8 cellular contexts compared by ENCODE assay signal in the genomic region with DNA sequence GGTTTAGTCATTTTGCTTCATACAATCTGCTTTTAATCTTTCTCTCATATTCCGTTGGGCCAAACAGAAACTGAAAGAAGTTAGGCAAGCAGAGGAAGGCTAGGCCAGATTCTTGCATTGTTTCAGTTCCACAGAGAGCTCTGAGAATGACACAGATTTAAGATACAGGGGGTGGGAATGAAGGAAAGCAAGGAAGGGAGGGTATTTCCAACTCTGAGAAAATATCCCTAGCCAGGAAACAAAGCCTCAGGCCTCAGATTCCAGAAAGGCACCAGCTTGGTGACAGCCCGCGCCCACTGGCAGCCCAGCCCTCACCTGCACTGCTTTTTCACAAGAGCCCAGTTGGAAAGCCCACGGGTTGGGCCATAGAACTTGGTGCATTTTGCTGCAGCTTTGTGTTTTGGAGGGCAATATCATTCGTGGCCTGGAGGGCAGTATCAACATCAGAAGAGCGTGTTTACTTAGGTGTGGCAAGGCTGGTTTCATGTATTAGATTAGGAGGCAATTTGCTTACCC.
DNase-seq lines count a peak whose midpoint lies in the region; ATAC-seq and TF ChIP-seq lines count a peak whose summit lies in the region.

No MANE protein-coding gene starts in this region.

- ATAC-seq in GM18517 (IDR thresholded peaks at IDR 0.05; ENCODE audit: unreplicated experiment), result peak; percentile 76
- peak; percentile 55 for ATAC-seq in HG03039 (IDR thresholded peaks at IDR 0.05; ENCODE audit: unreplicated experiment)
- peak; percentile 76 for ATAC-seq in upper lobe of right lung

- H3K36me3 Mint-ChIP-seq in activated CD4-positive, alpha-beta memory T cell treated with anti-CD3 and anti-CD28 coated beads, Interleukin-2, amount 10 ng/mL, durations not matched to agents 7 days and 5 days (ENCODE audit: low read depth), result no peaks in the 10 kb centered on the region

- peaks cover 47% of the 10 kb centered on the region for H3K4me1 Mint-ChIP-seq in activated CD4-positive, alpha-beta memory T cell treated with anti-CD3 and anti-CD28 coated beads, Interleukin-2, amount 10 ng/mL, durations not matched to agents 7 days and 5 days

- H3K4me3 ChIP-seq in ACC112 (ENCODE audit: low read depth, low read length) (peak overlapping the region; percentile 18; the same call in 1 of the 2 replicates), upper lobe of right lung (peak overlapping the region; percentile 1), HAP-1 (no peak overlapping the region)

- no peaks in the 10 kb centered on the region for H3K79me2 ChIP-seq in ACC112 (ENCODE audit: control insufficient read depth, insufficient read depth, low read length, unreplicated experiment)

- DNase-seq in activated CD4-positive, alpha-beta memory T cell treated with anti-CD3 and anti-CD28 coated beads, Interleukin-2, amount 10 ng/mL, durations not matched to agents 7 days and 5 days, result peak; percentile 20
- DNase-seq in iris pigment epithelial cell (ENCODE audit: low read depth) (peak; percentile 86), upper lobe of right lung (no peak), HAP-1 (ENCODE audit: low spot score in 2 of 2) (no peak), DMS79 treated with DMSO at 0.1 percent for 48 hours (lab: John Stamatoyannopoulos, UW) (no peak)

- H2AFZ ChIP-seq in ACC112 (ENCODE audit: low read length, unreplicated experiment), result peak overlapping the region; percentile 85

- peak overlapping the region; percentile 61 for H3K4me3 Mint-ChIP-seq in activated CD4-positive, alpha-beta memory T cell treated with anti-CD3 and anti-CD28 coated beads, Interleukin-2, amount 10 ng/mL, durations not matched to agents 7 days and 5 days

- no peak for TF ChIP-seq CTCF in upper lobe of right lung (IDR thresholded peaks at IDR 0.05)

- H3K27me3 ChIP-seq in ACC112 (ENCODE audit: insufficient read depth, low read length) (no peaks in the 10 kb centered on the region), upper lobe of right lung (no peaks in the 10 kb centered on the region), HAP-1 (ENCODE audit: low read depth) (no peaks in the 10 kb centered on the region)

- in situ Hi-C loops in HAP-1 (cut with MboI; ENCODE audit: low sequenced_read_pairs), result no loop called here

- CTCF ChIA-PET in activated CD4-positive, alpha-beta memory T cell treated with anti-CD3 and anti-CD28 coated beads, Interleukin-2, amount 10 ng/mL, durations not matched to agents 7 days and 5 days (lab: Charles Lee), result no interaction called here

- H3K27ac Mint-ChIP-seq in activated CD4-positive, alpha-beta memory T cell treated with anti-CD3 and anti-CD28 coated beads, Interleukin-2, amount 10 ng/mL, durations not matched to agents 7 days and 5 days, result peak overlapping the region; percentile 80

- POLR2A ChIA-PET in activated CD4-positive, alpha-beta memory T cell treated with anti-CD3 and anti-CD28 coated beads, Interleukin-2, amount 10 ng/mL, durations not matched to agents 7 days and 5 days (lab: Charles Lee), result interaction anchor here (1.9 to 2.3 kb wide), 2 partner anchors 63 to 65 kb away, joined by 6 to 9 read pairs; a partner anchor contains a TSS

- no peaks in the 10 kb centered on the region for H3K9me3 Mint-ChIP-seq in activated CD4-positive, alpha-beta memory T cell treated with anti-CD3 and anti-CD28 coated beads, Interleukin-2, amount 10 ng/mL, durations not matched to agents 7 days and 5 days

- H3K36me3 ChIP-seq in ACC112 (ENCODE audit: insufficient read depth, low read length), result no peaks in the 10 kb centered on the region
- H3K36me3 ChIP-seq in upper lobe of right lung, result no peaks in the 10 kb centered on the region
- no peaks in the 10 kb centered on the region for H3K36me3 ChIP-seq in HAP-1 (replicated peaks)

- H3K27me3 Mint-ChIP-seq in activated CD4-positive, alpha-beta memory T cell treated with anti-CD3 and anti-CD28 coated beads, Interleukin-2, amount 10 ng/mL, durations not matched to agents 7 days and 5 days, result peaks cover 11% of the 10 kb centered on the region

- H3K27ac ChIP-seq in ACC112 (ENCODE audit: low read depth, low read length), result 0 out of 2 replicates have a peak overlapping the region, but pooled peaks have one; percentile 10
- peak overlapping the region; percentile 79 for H3K27ac ChIP-seq in upper lobe of right lung

- H3K9me3 ChIP-seq in upper lobe of right lung, result no peaks in the 10 kb centered on the region
- H3K9me3 ChIP-seq in HAP-1, result no peaks in the 10 kb centered on the region

- H3K4me1 ChIP-seq in ACC112 (ENCODE audit: control insufficient read depth, insufficient read depth, low read length, unreplicated experiment), result peaks cover 20% of the 10 kb centered on the region
- H3K4me1 ChIP-seq in upper lobe of right lung, result peaks cover 19% of the 10 kb centered on the region
- H3K4me1 ChIP-seq in HAP-1, result 0 out of 2 replicates have a peak, but pooled peaks cover 2% of the 10 kb centered on the region

- intact Hi-C loops in upper lobe of right lung (cut with DNase I), result no loop called here

Comparison
In these comparisons a context has a peak if more than half of its experiments do, and no peak if none do; other contexts are left out.
1. DNase-seq: peak in activated CD4-positive, alpha-beta memory T cell treated with anti-CD3 and anti-CD28 coated beads, Interleukin-2, amount 10 ng/mL, durations not matched to agents 7 days and 5 days (single experiment) and iris pigment epithelial cell (single experiment); none in upper lobe of right lung (single experiment), HAP-1 (0 of 2) and DMS79 treated with DMSO at 0.1 percent for 48 hours (single experiment).
2. Peak in every context shown above with its lines, with median percentiles within 50 percentile points of each other: ATAC-seq.